In genomic region chr10:69634759-69635425, GRCh38 we compare ENCODE assay signal across 31 cellular contexts. TPM values are rescaled to one million over a fixed set of nuclear protein-coding genes. Genes with fewer than 3 reads are reported as not detected.
"Had no signal": no experiment of that assay in that cellular context is flagged by ENCODE, and none has a peak within 500 bp of the region (broad histone marks: within the 10 kb centered on the region; RNA-seq: fewer than 3 reads in every experiment).

No MANE protein-coding gene starts in this region.

- H3K4me2 ChIP-seq: neural progenitor cell had no signal

- H3K4me3 Mint-ChIP-seq: activated CD4-positive, alpha-beta memory T cell treated with anti-CD3 and anti-CD28 coated beads for 36 hours; activated CD4-positive, alpha-beta T cell treated with anti-CD3 and anti-CD28 coated beads, Interleukin-2, amount 10 ng/mL, durations not matched to agents 24 days and 14 days; neural progenitor cell; stimulated activated effector memory CD8-positive, alpha-beta T cell treated with anti-CD3 and anti-CD28 coated beads, Interleukin-12 subunit alpha, Interleukin-12 subunit beta, amount 100 ng/mL, for 72 hours; stimulated activated naive CD8-positive, alpha-beta T cell treated with anti-CD3 and anti-CD28 coated beads, Interleukin-15, Interleukin-2, amounts not matched to agents 100 ng/mL and 50 ng/mL, for 24 hours; T-helper 1 cell treated with Interleukin-12 subunit alpha and Interleukin-12 subunit beta and Interleukin-4 antibody, amounts not matched to agents 30 μg/mL and 1 μg/mL, for 36 hours had no signal

- H3K27me3 Mint-ChIP-seq: activated CD4-positive, alpha-beta memory T cell treated with anti-CD3 and anti-CD28 coated beads for 36 hours had no signal

- H3K9ac ChIP-seq: neural progenitor cell had no signal

- H3K36me3 ChIP-seq: brain microvascular endothelial cell, heart right ventricle, left lung, neural progenitor cell, thyroid gland, upper lobe of right lung had no signal

- H3K4me3 ChIP-seq: esophagus squamous epithelium, heart right ventricle, left lung, lung, neural progenitor cell, thyroid gland, upper lobe of right lung had no signal

- H3K36me3 Mint-ChIP-seq: natural killer cell had no signal

- H3K27ac ChIP-seq: brain microvascular endothelial cell, epithelial cell of prostate, esophagus squamous epithelium, heart right ventricle, left lung, neural progenitor cell, thyroid gland, upper lobe of right lung had no signal

- DNase-seq: activated CD4-positive, alpha-beta memory T cell treated with anti-CD3 and anti-CD28 coated beads for 36 hours; activated CD4-positive, alpha-beta T cell treated with anti-CD3 and anti-CD28 coated beads, Interleukin-2, amount 10 ng/mL, durations not matched to agents 24 days and 14 days; activated gamma-delta T cell; activated naive CD4-positive, alpha-beta T cell treated with anti-CD3 and anti-CD28 coated beads, Interleukin-2, amount 50 U/mL, for 16 hours; amniotic stem cell; brain microvascular endothelial cell; esophagus squamous epithelium; foreskin melanocyte; heart right ventricle; kidney glomerular epithelial cell; left lung; mesendoderm; natural killer cell; occipital lobe; posterior cingulate gyrus; right cardiac atrium; stimulated activated CD4-positive, alpha-beta T cell treated with anti-CD3 and anti-CD28 coated beads, Interleukin-12 subunit alpha, Interleukin-12 subunit beta, amount 100 ng/mL, for 4 hours; stimulated activated CD4-positive, alpha-beta T cell treated with anti-CD3 and anti-CD28 coated beads, Interleukin-4, amount 100 ng/mL, for 1 hour; substantia nigra; SW 1271; T-helper 9 cell; thyroid gland; upper lobe of right lung had no signal

- H3K27ac Mint-ChIP-seq: activated CD4-positive, alpha-beta memory T cell treated with anti-CD3 and anti-CD28 coated beads for 36 hours; activated CD4-positive, alpha-beta T cell treated with anti-CD3 and anti-CD28 coated beads, Interleukin-2, amount 10 ng/mL, durations not matched to agents 24 days and 14 days; natural killer cell; neural progenitor cell; stimulated activated effector memory CD8-positive, alpha-beta T cell treated with anti-CD3 and anti-CD28 coated beads, Interleukin-12 subunit alpha, Interleukin-12 subunit beta, amount 100 ng/mL, for 72 hours; stimulated activated naive CD8-positive, alpha-beta T cell treated with anti-CD3 and anti-CD28 coated beads, Interleukin-15, Interleukin-2, amounts not matched to agents 100 ng/mL and 50 ng/mL, for 24 hours; T-helper 1 cell treated with Interleukin-12 subunit alpha and Interleukin-12 subunit beta and Interleukin-4 antibody, amounts not matched to agents 30 μg/mL and 1 μg/mL, for 36 hours had no signal

- H2AFZ ChIP-seq: neural progenitor cell had no signal

- H3K4me1 Mint-ChIP-seq: natural killer cell had no signal

- H3K27me3 ChIP-seq: thyroid gland, upper lobe of right lung had no signal

- H3K9me3 Mint-ChIP-seq: activated CD4-positive, alpha-beta memory T cell treated with anti-CD3 and anti-CD28 coated beads for 36 hours; activated CD4-positive, alpha-beta T cell treated with anti-CD3 and anti-CD28 coated beads, Interleukin-2, amount 10 ng/mL, durations not matched to agents 24 days and 14 days; natural killer cell; neural progenitor cell; stimulated activated effector memory CD8-positive, alpha-beta T cell treated with anti-CD3 and anti-CD28 coated beads, Interleukin-12 subunit alpha, Interleukin-12 subunit beta, amount 100 ng/mL, for 72 hours; stimulated activated naive CD8-positive, alpha-beta T cell treated with anti-CD3 and anti-CD28 coated beads, Interleukin-15, Interleukin-2, amounts not matched to agents 100 ng/mL and 50 ng/mL, for 24 hours; T-helper 1 cell treated with Interleukin-12 subunit alpha and Interleukin-12 subunit beta and Interleukin-4 antibody, amounts not matched to agents 30 μg/mL and 1 μg/mL, for 36 hours had no signal

- H3K9me3 ChIP-seq: esophagus squamous epithelium, heart right ventricle, left lung, thyroid gland, upper lobe of right lung had no signal

- ATAC-seq: heart right ventricle; left lung; natural killer cell; right cardiac atrium; stimulated activated effector memory CD8-positive, alpha-beta T cell treated with anti-CD3 and anti-CD28 coated beads, Interleukin-12 subunit alpha, Interleukin-12 subunit beta, amount 100 ng/mL, for 72 hours; upper lobe of right lung had no signal

RNA-seq across cellular contexts. Expression of gene FAM241B, which starts 4.8 kb away (rescaled TPM):
- total RNA-seq: mononuclear cell, skeletal muscle tissue had no signal
